8 cellular contexts compared by ENCODE assay signal in genomic region chr11:67483901-67484665, GRCh38. TPM values are rescaled to one million over a fixed set of nuclear protein-coding genes. Genes with fewer than 3 reads are reported as not detected.
DNase-seq lines count a peak whose midpoint lies in the region; ATAC-seq and TF ChIP-seq lines count a peak whose summit lies in the region.

No MANE protein-coding gene starts in this region.

- H3K4me3 ChIP-seq in Panc1 (ENCODE audit: low read depth in 2 of 2, low read length in 2 of 2), result peak overlapping the region; percentile 66 to 89
- H3K4me3 ChIP-seq in colonic mucosa, result peak overlapping the region; percentile 53
- H3K4me3 ChIP-seq in prostate gland, result peak overlapping the region; percentile 45 to 46

- intact Hi-C loops in Calu3 (cut with micrococcal nuclease; ENCODE audit: unreplicated experiment) (no loop called here), Panc1 (cut with micrococcal nuclease; ENCODE audit: unreplicated experiment) (no loop called here), colonic mucosa (cut with DNase I) (no loop called here), prostate gland (cut with DNase I) (no loop called here), head of caudate nucleus (cut with DNase I) (loop anchor here (2.0 to 5.0 kb wide), 2 partner anchors 15 to 82 kb away; partner anchors contain the start of genes PPP1CA, TBC1D10C and TMEM134), posterior cingulate gyrus (cut with DNase I) (loop anchor here (2.0 kb wide), 2 partner anchors 15 kb away; partner anchors contain the start of gene TMEM134)

- H3K27me3 Mint-ChIP-seq in Calu3 (ENCODE audit: unreplicated experiment), result no peaks in the 10 kb centered on the region

- peak overlapping the region; percentile 91; the same call in 1 of the 2 replicates for H3K27ac ChIP-seq in Panc1 (ENCODE audit: low read length)
- peak overlapping the region; percentile 79 for H3K27ac ChIP-seq in colonic mucosa
- H3K27ac ChIP-seq in prostate gland, result no peak overlapping the region

- TF ChIP-seq POLR2A in prostate gland (IDR thresholded peaks at IDR 0.05), result no peak

- no peaks in the 10 kb centered on the region for H3K36me3 ChIP-seq in Panc1 (ENCODE audit: control insufficient read depth, insufficient read depth, low read length)
- peaks cover 6% of the 10 kb centered on the region for H3K36me3 ChIP-seq in colonic mucosa
- H3K36me3 ChIP-seq in prostate gland, result no peaks in the 10 kb centered on the region

- BruUV-seq in Calu3 (replicated peaks; lab: Mats Ljungman, UMichigan) (no TSS peak), Panc1 (replicated peaks; lab: Mats Ljungman, UMichigan) (no TSS peak)

- DNase-seq in Calu3, result no peak
- DNase-seq in Panc1 (ENCODE audit: low read depth, low spot score), result no peak
- peak; percentile 25 for DNase-seq in colonic mucosa
- DNase-seq in prostate gland (ENCODE audit: low spot score), result no peak
- no peak for DNase-seq in head of caudate nucleus
- no peak for DNase-seq in NCI-H2196 (lab: John Stamatoyannopoulos, UW; ENCODE audit: unreplicated experiment)
- no peak for DNase-seq in posterior cingulate gyrus

- no peak for ATAC-seq in Panc1
- no peak for ATAC-seq in esophagus mucosa

- H3K9ac ChIP-seq in colonic mucosa (ENCODE audit: low read depth in 2 of 2, low read length in 2 of 2), result peak overlapping the region; percentile 19 to 67

- TF ChIP-seq CTCF in Calu3 (IDR thresholded peaks at IDR 0.05; ENCODE audit: unreplicated experiment) (no peak), Panc1 (IDR thresholded peaks at IDR 0.05) (no peak), colonic mucosa (IDR thresholded peaks at IDR 0.05) (no peak), prostate gland (IDR thresholded peaks at IDR 0.05) (no peak)

- H3K36me3 Mint-ChIP-seq in Calu3 (ENCODE audit: insufficient read depth, unreplicated experiment), result peaks cover 35% of the 10 kb centered on the region

- in situ Hi-C loops in Panc1 (cut with HindIII; ENCODE audit: low pct_unique_long_range_greater_than_20kb, low sequenced_read_pairs), result no loop called here

- WGBS in prostate gland, result 86% methylated on average over 15 of the region's 15 CpGs

- H3K9me3 Mint-ChIP-seq in Calu3 (ENCODE audit: low read depth, unreplicated experiment), result no peaks in the 10 kb centered on the region

- CTCF ChIA-PET in Calu3 (lab: Charles Lee), result no interaction called here
- CTCF ChIA-PET in Panc1 (lab: Charles Lee), result interaction anchor here (0.5 kb wide), 1 partner anchor 501 kb away, joined by 6 read pairs; no protein-coding TSS in a partner anchor

- no peak overlapping the region for H3K27ac Mint-ChIP-seq in Calu3 (ENCODE audit: unreplicated experiment)

- H3K4me3 Mint-ChIP-seq in Calu3 (ENCODE audit: low read depth, unreplicated experiment), result peak overlapping the region; percentile 98

- H3K4me1 Mint-ChIP-seq in Calu3 (ENCODE audit: low read depth, unreplicated experiment), result peaks cover 26% of the 10 kb centered on the region

- H3K4me1 ChIP-seq in Panc1 (ENCODE audit: control insufficient read depth, insufficient read depth, low read length) (peaks cover 15% of the 10 kb centered on the region; the same call in 1 of the 2 replicates), colonic mucosa (peaks cover 11% of the 10 kb centered on the region), prostate gland (replicated peaks) (peaks cover 6% of the 10 kb centered on the region)

- POLR2A ChIA-PET in Panc1 (lab: Charles Lee), result no interaction called here

- H3K9me3 ChIP-seq in Panc1 (ENCODE audit: control insufficient read depth, insufficient read depth, low read depth, low read length), result no peaks in the 10 kb centered on the region
- no peaks in the 10 kb centered on the region for H3K9me3 ChIP-seq in colonic mucosa
- H3K9me3 ChIP-seq in prostate gland, result no peaks in the 10 kb centered on the region

- H3K27me3 ChIP-seq in Panc1 (ENCODE audit: control insufficient read depth, insufficient read depth, low read length) (no peaks in the 10 kb centered on the region), colonic mucosa (no peaks in the 10 kb centered on the region), prostate gland (replicated peaks; ENCODE audit: insufficient read depth) (no peaks in the 10 kb centered on the region)

RNA-seq across cellular contexts. Expression of gene AIP, which starts 1.3 kb away (rescaled TPM):
- total RNA-seq in Calu3 (2022) (44.0 and 48.4 TPM in 2 replicates), Panc1 (2021; ENCODE audit: unreplicated experiment) (87.8 TPM), colonic mucosa (10 to 100 TPM; 45.3 to 57.9 TPM), prostate gland (10 to 100 TPM; 63.7 to 93.7 TPM), esophagus mucosa (23.5 TPM)
- polyA plus RNA-seq in Panc1 (2012; ENCODE audit: insufficient read length), result 178 TPM

RNA-seq across cellular contexts. Expression of gene TMEM134, which starts 15.0 kb away (rescaled TPM):
- total RNA-seq in Calu3 (2022) (31.9 and 33.2 TPM in 2 replicates), Panc1 (2021; ENCODE audit: unreplicated experiment) (65.0 TPM), colonic mucosa (10 to 100 TPM; 50.1 to 59.5 TPM), prostate gland (100 to 1,000 TPM; 106 to 402 TPM), esophagus mucosa (135 TPM)
- 100 TPM for polyA plus RNA-seq in Panc1 (2012; ENCODE audit: insufficient read length)

RNA-seq across cellular contexts. Expression of gene PITPNM1, which starts 21.1 kb away (rescaled TPM):
- total RNA-seq in Calu3 (2022) (70.5 and 84.1 TPM in 2 replicates), Panc1 (2021; ENCODE audit: unreplicated experiment) (70.4 TPM), colonic mucosa (10 to 100 TPM; 89.3 to 91.4 TPM), prostate gland (10 to 100 TPM; 19.3 to 26.9 TPM), esophagus mucosa (36.5 TPM)
- polyA plus RNA-seq in Panc1 (2012; ENCODE audit: insufficient read length), result 78.0 TPM

RNA-seq across cellular contexts. Expression of gene CDK2AP2, which starts 23.9 kb away (rescaled TPM):
- total RNA-seq in Calu3 (2022) (59.7 and 64.7 TPM in 2 replicates), Panc1 (2021; ENCODE audit: unreplicated experiment) (76.1 TPM), colonic mucosa (100 to 1,000 TPM in 1 of 2 donors, 10 to 100 TPM in 1; 91.6 to 142 TPM), prostate gland (10 to 100 TPM; 57.1 to 91.9 TPM), esophagus mucosa (34.8 TPM)
- polyA plus RNA-seq in Panc1 (2012; ENCODE audit: insufficient read length), result 150 TPM

RNA-seq across cellular contexts. Expression of gene CABP4, which starts 28.9 kb away (rescaled TPM):
- 24.8 and 25.4 TPM in 2 replicates for total RNA-seq in Calu3 (2022)
- total RNA-seq in Panc1 (2021; ENCODE audit: unreplicated experiment), result not detected
- polyA plus RNA-seq in Panc1 (2012; ENCODE audit: insufficient read length), result 0.70 TPM
- under 1 TPM; 0.20 to 0.53 TPM for total RNA-seq in colonic mucosa
- total RNA-seq in prostate gland, result 1 to 10 TPM; 4.3 to 6.1 TPM
- total RNA-seq in esophagus mucosa, result 0.24 TPM

Comparison
In these comparisons a context has a peak if more than half of its experiments do, and no peak if none do; other contexts are left out.
1. H3K27ac ChIP-seq: peak in Panc1 (single experiment) and colonic mucosa (single experiment); none in prostate gland (0 of 2).
2. intact Hi-C loops: an anchor here in head of caudate nucleus (2.0 to 5.0 kb wide) and posterior cingulate gyrus (2.0 kb wide); none called in Calu3, Panc1, colonic mucosa and prostate gland.
3. Peak in every context shown above with its lines, with median percentiles within 50 percentile points of each other: H3K4me3 ChIP-seq.